In genomic region chr7:130965515-130965914, GRCh38 we compare ENCODE assay signal across 20 cellular contexts.
DNase-seq lines count a peak whose midpoint lies in the region; ATAC-seq, FAIRE-seq and TF ChIP-seq lines count a peak whose summit lies in the region.
"Had no signal": no experiment of that assay in that cellular context is flagged by ENCODE, and none has a peak within 500 bp of the region (broad histone marks: within the 10 kb centered on the region; RNA-seq: fewer than 3 reads in every experiment).

No MANE protein-coding gene starts in this region.

- no peak for ATAC-seq in stimulated activated naive CD8-positive, alpha-beta T cell treated with anti-CD3 and anti-CD28 coated beads, Interleukin-15, amount 100 ng/mL, for 72 hours
- no peak for ATAC-seq in K562
- ATAC-seq: CD8-positive, alpha-beta T cell had no signal

- H3K4me1 ChIP-seq in K562 (replicated peaks in 1 of 2; ENCODE audit: control insufficient read depth in 2 of 2, insufficient read depth in 2 of 2, low read length in 2 of 2) (peaks cover 0 to 6% of the 10 kb centered on the region in 2 experiments; a peak in 2 of 5 replicates), spleen (peaks cover 17 to 96% (median 64%) of the 10 kb centered on the region in 6 donors)

- CTCF ChIA-PET in activated CD4-positive, alpha-beta memory T cell treated with anti-CD3 and anti-CD28 coated beads for 36 hours (lab: Charles Lee) = interaction anchor here (1.0 to 3.5 kb wide), 2 partner anchors 13 to 16 kb away, joined by 3 to 18 read pairs; no protein-coding TSS in a partner anchor
- CTCF ChIA-PET in activated CD4-positive, alpha-beta memory T cell treated with anti-CD3 and anti-CD28 coated beads, Interleukin-2, amount 10 ng/mL, durations not matched to agents 7 days and 5 days (lab: Charles Lee) = interaction anchor here (1.4 to 5.0 kb wide), 2 partner anchors 16 to 74 kb away, joined by 3 to 32 read pairs; no protein-coding TSS in a partner anchor
- CTCF ChIA-PET in K562 (lab: Yijun Ruan, JAX; ENCODE audit: low intra/inter-chr PET ratio) = no interaction called here

- TF ChIP-seq POLR2A in K562 (conservative IDR thresholded peaks at IDR 0.05) (no peak), spleen (IDR thresholded peaks at IDR 0.05) (no peak)

- no peak overlapping the region for H3K4me2 ChIP-seq in K562 (ENCODE audit: insufficient read depth, low read length)

- H3K27ac ChIP-seq in K562 (ENCODE audit: extremely low read depth, low read depth, low read length) = no peak overlapping the region
- no peak overlapping the region for H3K27ac ChIP-seq in spleen
- H3K27ac ChIP-seq: 22Rv1 had no signal

- peaks cover 21% of the 10 kb centered on the region for H3K36me3 Mint-ChIP-seq in activated CD4-positive, alpha-beta memory T cell treated with anti-CD3 and anti-CD28 coated beads for 36 hours
- peaks cover 24% of the 10 kb centered on the region for H3K36me3 Mint-ChIP-seq in activated CD4-positive, alpha-beta memory T cell treated with anti-CD3 and anti-CD28 coated beads, Interleukin-2, amount 10 ng/mL, durations not matched to agents 7 days and 5 days (ENCODE audit: low read depth)
- H3K36me3 Mint-ChIP-seq in stimulated activated naive CD8-positive, alpha-beta T cell treated with anti-CD3 and anti-CD28 coated beads, Interleukin-15, Interleukin-2, amounts not matched to agents 100 ng/mL and 50 ng/mL, for 24 hours (ENCODE audit: low read depth) = peaks cover 23% of the 10 kb centered on the region

- H3K9me1 ChIP-seq in K562 (ENCODE audit: control insufficient read depth, insufficient read depth, low read length) = no peaks in the 10 kb centered on the region

- no peak overlapping the region for H3K9ac ChIP-seq in K562 (ENCODE audit: insufficient read depth in 1 of 2, low read depth in 2 of 2, low read length in 2 of 2)

- no TSS peak for BruUV-seq in K562 (replicated peaks; lab: Mats Ljungman, UMichigan)

- no peaks in the 10 kb centered on the region for H3K9me3 ChIP-seq in K562 (replicated peaks; ENCODE audit: control insufficient read depth, insufficient read depth, low read depth, low read length)
- H3K9me3 ChIP-seq in spleen = no peaks in the 10 kb centered on the region

- no peaks in the 10 kb centered on the region for H3K36me3 ChIP-seq in K562 (ENCODE audit: control insufficient read depth, insufficient read depth, low read length)
- peaks cover 0 to 48% (median 8%) of the 10 kb centered on the region in 6 donors for H3K36me3 ChIP-seq in spleen

- no peak for TF ChIP-seq EP300 in K562 (IDR thresholded peaks at IDR 0.05; ENCODE audit: low read length)

- no peaks in the 10 kb centered on the region for H4K20me1 ChIP-seq in K562 (replicated peaks; ENCODE audit: control insufficient read depth, insufficient read depth, low read length)

- H3K4me3 Mint-ChIP-seq in activated CD4-positive, alpha-beta memory T cell treated with anti-CD3 and anti-CD28 coated beads for 36 hours = no peak overlapping the region
- no peak overlapping the region for H3K4me3 Mint-ChIP-seq in activated CD4-positive, alpha-beta memory T cell treated with anti-CD3 and anti-CD28 coated beads, Interleukin-2, amount 10 ng/mL, durations not matched to agents 7 days and 5 days
- no peak overlapping the region for H3K4me3 Mint-ChIP-seq in stimulated activated naive CD8-positive, alpha-beta T cell treated with anti-CD3 and anti-CD28 coated beads, Interleukin-15, Interleukin-2, amounts not matched to agents 100 ng/mL and 50 ng/mL, for 24 hours
- no peak overlapping the region for H3K4me3 Mint-ChIP-seq in stimulated activated naive CD8-positive, alpha-beta T cell treated with anti-CD3 and anti-CD28 coated beads, Interleukin-15, amount 100 ng/mL, for 72 hours
- H3K4me3 Mint-ChIP-seq: CD14-positive monocyte; CD8-positive, alpha-beta T cell; H9 had no signal

- no peaks in the 10 kb centered on the region for H3K9me3 Mint-ChIP-seq in activated CD4-positive, alpha-beta memory T cell treated with anti-CD3 and anti-CD28 coated beads for 36 hours
- no peaks in the 10 kb centered on the region for H3K9me3 Mint-ChIP-seq in activated CD4-positive, alpha-beta memory T cell treated with anti-CD3 and anti-CD28 coated beads, Interleukin-2, amount 10 ng/mL, durations not matched to agents 7 days and 5 days
- H3K9me3 Mint-ChIP-seq in stimulated activated naive CD8-positive, alpha-beta T cell treated with anti-CD3 and anti-CD28 coated beads, Interleukin-15, Interleukin-2, amounts not matched to agents 100 ng/mL and 50 ng/mL, for 24 hours = no peaks in the 10 kb centered on the region
- H3K9me3 Mint-ChIP-seq in stimulated activated naive CD8-positive, alpha-beta T cell treated with anti-CD3 and anti-CD28 coated beads, Interleukin-15, amount 100 ng/mL, for 72 hours = no peaks in the 10 kb centered on the region
- H3K9me3 Mint-ChIP-seq: CD8-positive, alpha-beta T cell had no signal

- POLR2A ChIA-PET in activated CD4-positive, alpha-beta memory T cell treated with anti-CD3 and anti-CD28 coated beads for 36 hours (lab: Charles Lee) = interaction anchor here (0.8 to 2.4 kb wide), 4 partner anchors 9 to 30 kb away, joined by 3 to 23 read pairs (median 10); no protein-coding TSS in a partner anchor
- POLR2A ChIA-PET in activated CD4-positive, alpha-beta memory T cell treated with anti-CD3 and anti-CD28 coated beads, Interleukin-2, amount 10 ng/mL, durations not matched to agents 7 days and 5 days (lab: Charles Lee) = interaction anchor here (0.6 to 2.5 kb wide), 6 partner anchors 10 to 27 kb away, joined by 3 to 16 read pairs (median 4); no protein-coding TSS in a partner anchor
- POLR2A ChIA-PET in K562 (lab: Yijun Ruan, JAX) = no interaction called here

- FAIRE-seq in K562 (lab: Jason Lieb, UNC) = no peak
- FAIRE-seq: D721Med, GM12892, HTR-8/SVneo had no signal

- peaks cover 2% of the 10 kb centered on the region for H3K27me3 Mint-ChIP-seq in activated CD4-positive, alpha-beta memory T cell treated with anti-CD3 and anti-CD28 coated beads for 36 hours
- no peaks in the 10 kb centered on the region for H3K27me3 Mint-ChIP-seq in activated CD4-positive, alpha-beta memory T cell treated with anti-CD3 and anti-CD28 coated beads, Interleukin-2, amount 10 ng/mL, durations not matched to agents 7 days and 5 days
- no peaks in the 10 kb centered on the region for H3K27me3 Mint-ChIP-seq in stimulated activated naive CD8-positive, alpha-beta T cell treated with anti-CD3 and anti-CD28 coated beads, Interleukin-15, Interleukin-2, amounts not matched to agents 100 ng/mL and 50 ng/mL, for 24 hours
- H3K27me3 Mint-ChIP-seq in stimulated activated naive CD8-positive, alpha-beta T cell treated with anti-CD3 and anti-CD28 coated beads, Interleukin-15, amount 100 ng/mL, for 72 hours = no peaks in the 10 kb centered on the region

- no peak for DNase-seq in activated CD4-positive, alpha-beta memory T cell treated with anti-CD3 and anti-CD28 coated beads for 36 hours
- DNase-seq in activated CD4-positive, alpha-beta memory T cell treated with anti-CD3 and anti-CD28 coated beads, Interleukin-2, amount 10 ng/mL, durations not matched to agents 7 days and 5 days = no peak
- no peak for DNase-seq in stimulated activated naive CD8-positive, alpha-beta T cell treated with anti-CD3 and anti-CD28 coated beads, Interleukin-15, amount 100 ng/mL, for 72 hours
- DNase-seq in K562 (ENCODE audit: extremely low read depth in 1 of 4, low spot score in 3 of 4) (no peak), posterior cingulate gyrus (no peak), spleen (no peak)
- no peak for DNase-seq in activated CD4-positive, CD25-positive, alpha-beta regulatory T cell (lab: John Stamatoyannopoulos, UW)
- DNase-seq: CD8-positive, alpha-beta T cell; COR-L47; DMS153; DMS79 treated with DMSO at 0.1 percent for 48 hours; GDM1; GOT3; H9 had no signal

- no peak for TF ChIP-seq CTCF in K562 (IDR thresholded peaks at IDR 0.05 in 2 of 3, conservative IDR thresholded peaks at IDR 0.05 in 1 of 3; ENCODE audit: insufficient read depth in 2 of 3, low read depth in 1 of 3, low read length in 3 of 3)
- TF ChIP-seq CTCF in spleen (IDR thresholded peaks at IDR 0.05 in 8 of 11, conservative IDR thresholded peaks at IDR 0.05 in 3 of 11) = no peak

- H3K4me1 Mint-ChIP-seq in activated CD4-positive, alpha-beta memory T cell treated with anti-CD3 and anti-CD28 coated beads for 36 hours (ENCODE audit: low read depth) = peaks cover 70% of the 10 kb centered on the region
- H3K4me1 Mint-ChIP-seq in activated CD4-positive, alpha-beta memory T cell treated with anti-CD3 and anti-CD28 coated beads, Interleukin-2, amount 10 ng/mL, durations not matched to agents 7 days and 5 days = peaks cover 67% of the 10 kb centered on the region
- peaks cover 97% of the 10 kb centered on the region for H3K4me1 Mint-ChIP-seq in stimulated activated naive CD8-positive, alpha-beta T cell treated with anti-CD3 and anti-CD28 coated beads, Interleukin-15, Interleukin-2, amounts not matched to agents 100 ng/mL and 50 ng/mL, for 24 hours (ENCODE audit: low read depth)
- H3K4me1 Mint-ChIP-seq in stimulated activated naive CD8-positive, alpha-beta T cell treated with anti-CD3 and anti-CD28 coated beads, Interleukin-15, amount 100 ng/mL, for 72 hours = peaks cover 77% of the 10 kb centered on the region

- H3K27ac Mint-ChIP-seq in activated CD4-positive, alpha-beta memory T cell treated with anti-CD3 and anti-CD28 coated beads for 36 hours = peak overlapping the region; percentile 94
- no peak overlapping the region for H3K27ac Mint-ChIP-seq in activated CD4-positive, alpha-beta memory T cell treated with anti-CD3 and anti-CD28 coated beads, Interleukin-2, amount 10 ng/mL, durations not matched to agents 7 days and 5 days
- peak overlapping the region; percentile 98 for H3K27ac Mint-ChIP-seq in stimulated activated naive CD8-positive, alpha-beta T cell treated with anti-CD3 and anti-CD28 coated beads, Interleukin-15, Interleukin-2, amounts not matched to agents 100 ng/mL and 50 ng/mL, for 24 hours
- H3K27ac Mint-ChIP-seq in stimulated activated naive CD8-positive, alpha-beta T cell treated with anti-CD3 and anti-CD28 coated beads, Interleukin-15, amount 100 ng/mL, for 72 hours = no peak overlapping the region
- H3K27ac Mint-ChIP-seq: CD8-positive, alpha-beta T cell; H9 had no signal

- no peaks in the 10 kb centered on the region for H3K79me2 ChIP-seq in K562 (ENCODE audit: control insufficient read depth, insufficient read depth, low read length)

- H3K27me3 ChIP-seq in K562 (ENCODE audit: control insufficient read depth in 2 of 2, insufficient read depth in 2 of 2, low read length in 2 of 2) (no peaks in the 10 kb centered on the region), spleen (replicated peaks in 1 of 7) (no peaks in the 10 kb centered on the region)

- H2AFZ ChIP-seq in K562 (ENCODE audit: low read depth, low read length) = no peak overlapping the region

- in situ Hi-C loops in K562 (cut with MboI) = no loop called here

- intact Hi-C loops in activated CD4-positive, alpha-beta memory T cell treated with anti-CD3 and anti-CD28 coated beads for 36 hours (cut with micrococcal nuclease) = loop anchor here (10.0 kb wide), 1 partner anchor 219 kb away; no protein-coding TSS in a partner anchor
- intact Hi-C loops in K562 (cut with micrococcal nuclease) = no loop called here
- intact Hi-C loops in posterior cingulate gyrus (cut with DNase I) = no loop called here
- intact Hi-C loops in spleen (cut with DNase I; ENCODE audit: low total_unique reads) = loop anchor here (10.0 kb wide), 1 partner anchor 61 kb away; no protein-coding TSS in a partner anchor

- no peak for TF ChIP-seq RAD21 in K562 (CRISPR knock-in tag; conservative IDR thresholded peaks at IDR 0.05 in 1 of 2, IDR thresholded peaks at IDR 0.05 in 1 of 2)

- H3K4me3 ChIP-seq in K562 (no peak overlapping the region), spleen (no peak overlapping the region)

Comparison
In these comparisons a context has a peak if more than half of its experiments do, and no peak if none do; other contexts are left out.
1. H3K27ac Mint-ChIP-seq: peak in activated CD4-positive, alpha-beta memory T cell treated with anti-CD3 and anti-CD28 coated beads for 36 hours (single experiment) and stimulated activated naive CD8-positive, alpha-beta T cell treated with anti-CD3 and anti-CD28 coated beads, Interleukin-15, Interleukin-2, amounts not matched to agents 100 ng/mL and 50 ng/mL, for 24 hours (single experiment); none in activated CD4-positive, alpha-beta memory T cell treated with anti-CD3 and anti-CD28 coated beads, Interleukin-2, amount 10 ng/mL, durations not matched to agents 7 days and 5 days (single experiment) and stimulated activated naive CD8-positive, alpha-beta T cell treated with anti-CD3 and anti-CD28 coated beads, Interleukin-15, amount 100 ng/mL, for 72 hours (0 of 2).
2. intact Hi-C loops: an anchor here in activated CD4-positive, alpha-beta memory T cell treated with anti-CD3 and anti-CD28 coated beads for 36 hours (10.0 kb wide) and spleen (10.0 kb wide); none called in K562 and posterior cingulate gyrus.